In genomic region chr12:122020795-122021192, GRCh38 we compare ENCODE assay signal across 9 cellular contexts. TPM values are rescaled to one million over a fixed set of nuclear protein-coding genes. Genes with fewer than 3 reads are reported as not detected.
DNase-seq lines count a peak whose midpoint lies in the region; ATAC-seq and TF ChIP-seq lines count a peak whose summit lies in the region.
"Had no signal": no experiment of that assay in that cellular context is flagged by ENCODE, and none has a peak within 500 bp of the region (broad histone marks: within the 10 kb centered on the region; RNA-seq: fewer than 3 reads in every experiment).

No MANE protein-coding gene starts in this region.

- peak overlapping the region; percentile 63 to 79 for H3K27ac ChIP-seq in thoracic aorta

- H3K27me3 ChIP-seq in kidney epithelial cell (ENCODE audit: control insufficient read depth, insufficient read depth, low read length) (no peaks in the 10 kb centered on the region), thoracic aorta (replicated peaks; ENCODE audit: insufficient read depth) (no peaks in the 10 kb centered on the region)

- H3K4me3 ChIP-seq in kidney epithelial cell (ENCODE audit: low read depth, low read length) = peak overlapping the region; percentile 65
- peak overlapping the region; percentile 78 for H3K4me3 ChIP-seq in thoracic aorta

- peaks cover 5% of the 10 kb centered on the region for H3K9me3 ChIP-seq in thoracic aorta

- peaks cover 9% of the 10 kb centered on the region for H3K4me1 Mint-ChIP-seq in activated naive CD4-positive, alpha-beta T cell treated with anti-CD3 and anti-CD28 coated beads, Interleukin-2, amount 50 U/mL, for 24 hours
- peaks cover 10% of the 10 kb centered on the region for H3K4me1 Mint-ChIP-seq in activated naive CD8-positive, alpha-beta T cell treated with anti-CD3 and anti-CD28 coated beads, Interleukin-2, amount 10 ng/mL, durations not matched to agents 7 days and 5 days

- peaks cover 1% of the 10 kb centered on the region for H3K36me3 Mint-ChIP-seq in activated naive CD4-positive, alpha-beta T cell treated with anti-CD3 and anti-CD28 coated beads, Interleukin-2, amount 50 U/mL, for 24 hours
- peaks cover 3% of the 10 kb centered on the region for H3K36me3 Mint-ChIP-seq in activated naive CD8-positive, alpha-beta T cell treated with anti-CD3 and anti-CD28 coated beads, Interleukin-2, amount 10 ng/mL, durations not matched to agents 7 days and 5 days

- H3K27ac Mint-ChIP-seq in activated naive CD4-positive, alpha-beta T cell treated with anti-CD3 and anti-CD28 coated beads, Interleukin-2, amount 50 U/mL, for 24 hours = no peak overlapping the region
- no peak overlapping the region for H3K27ac Mint-ChIP-seq in activated naive CD8-positive, alpha-beta T cell treated with anti-CD3 and anti-CD28 coated beads, Interleukin-2, amount 10 ng/mL, durations not matched to agents 7 days and 5 days

- TF ChIP-seq CTCF in kidney epithelial cell (IDR thresholded peaks at IDR 0.05; ENCODE audit: insufficient read depth, low read length, poor library complexity, severe bottlenecking) (no peak), thoracic aorta (IDR thresholded peaks at IDR 0.05) (no peak)

- DNase-seq in activated naive CD4-positive, alpha-beta T cell treated with anti-CD3 and anti-CD28 coated beads, Interleukin-2, amount 50 U/mL, for 16 hours = no peak
- no peak for DNase-seq in activated naive CD8-positive, alpha-beta T cell treated with anti-CD3 and anti-CD28 coated beads, Interleukin-2, amount 10 ng/mL, durations not matched to agents 7 days and 5 days
- no peak for DNase-seq in kidney epithelial cell (ENCODE audit: low read depth)
- DNase-seq in thoracic aorta (ENCODE audit: low spot score) = no peak
- DNase-seq in occipital lobe (lab: John Stamatoyannopoulos, UW) = no peak
- no peak for DNase-seq in NCI-H187 treated with DMSO at 0.1 percent for 48 hours (lab: John Stamatoyannopoulos, UW)
- DNase-seq: NCI-H446 had no signal

- no peaks in the 10 kb centered on the region for H3K36me3 ChIP-seq in kidney epithelial cell (ENCODE audit: control insufficient read depth, insufficient read depth, low read length)
- H3K36me3 ChIP-seq in thoracic aorta = no peaks in the 10 kb centered on the region

- POLR2A ChIA-PET in activated naive CD8-positive, alpha-beta T cell treated with anti-CD3 and anti-CD28 coated beads, Interleukin-2, amount 10 ng/mL, durations not matched to agents 7 days and 5 days (lab: Charles Lee) = interaction anchor here (0.9 to 1.1 kb wide), 3 partner anchors 11 to 29 kb away, joined by 3 to 6 read pairs (median 3); no protein-coding TSS in a partner anchor

- peaks cover 7% of the 10 kb centered on the region for H3K27me3 Mint-ChIP-seq in activated naive CD4-positive, alpha-beta T cell treated with anti-CD3 and anti-CD28 coated beads, Interleukin-2, amount 50 U/mL, for 24 hours
- H3K27me3 Mint-ChIP-seq in activated naive CD8-positive, alpha-beta T cell treated with anti-CD3 and anti-CD28 coated beads, Interleukin-2, amount 10 ng/mL, durations not matched to agents 7 days and 5 days = peaks cover 25% of the 10 kb centered on the region

- H3K9me3 Mint-ChIP-seq in activated naive CD4-positive, alpha-beta T cell treated with anti-CD3 and anti-CD28 coated beads, Interleukin-2, amount 50 U/mL, for 24 hours = no peaks in the 10 kb centered on the region
- peaks cover 1% of the 10 kb centered on the region for H3K9me3 Mint-ChIP-seq in activated naive CD8-positive, alpha-beta T cell treated with anti-CD3 and anti-CD28 coated beads, Interleukin-2, amount 10 ng/mL, durations not matched to agents 7 days and 5 days

- no peak for ATAC-seq in activated naive CD8-positive, alpha-beta T cell treated with anti-CD3 and anti-CD28 coated beads, Interleukin-2, amount 10 ng/mL, durations not matched to agents 7 days and 5 days (ENCODE audit: low read depth)
- ATAC-seq in thoracic aorta (ENCODE audit: insufficient number of reproducible peaks, low FRiP score, low read depth) (no peak), GM21737 (IDR thresholded peaks at IDR 0.05; ENCODE audit: unreplicated experiment) (no peak)

- peaks cover 11 to 20% of the 10 kb centered on the region in 2 donors for H3K4me1 ChIP-seq in thoracic aorta (ENCODE audit: control insufficient read depth in 1 of 2, low read depth in 2 of 2)

- H3K4me3 Mint-ChIP-seq in activated naive CD4-positive, alpha-beta T cell treated with anti-CD3 and anti-CD28 coated beads, Interleukin-2, amount 50 U/mL, for 24 hours = peak overlapping the region; percentile 88
- H3K4me3 Mint-ChIP-seq in activated naive CD8-positive, alpha-beta T cell treated with anti-CD3 and anti-CD28 coated beads, Interleukin-2, amount 10 ng/mL, durations not matched to agents 7 days and 5 days = peak overlapping the region; percentile 86

RNA-seq across cellular contexts. Expression of gene BCL7A, which starts 0.9 kb away (rescaled TPM):
- total RNA-seq in activated naive CD8-positive, alpha-beta T cell treated with anti-CD3 and anti-CD28 coated beads, Interleukin-2, amount 10 ng/mL, durations not matched to agents 7 days and 5 days = 1 to 10 TPM; 6.3 to 7.3 TPM
- total RNA-seq in kidney epithelial cell (20.5 and 23.8 TPM in 2 replicates), thoracic aorta (10 to 100 TPM in 1 of 2 donors, 1 to 10 TPM in 1; 9.6 to 12.9 TPM), occipital lobe (103 TPM)

RNA-seq across cellular contexts. Expression of gene MLXIP, which starts 57.8 kb away (rescaled TPM):
- total RNA-seq in activated naive CD8-positive, alpha-beta T cell treated with anti-CD3 and anti-CD28 coated beads, Interleukin-2, amount 10 ng/mL, durations not matched to agents 7 days and 5 days = 10 to 100 TPM; 61.0 to 61.7 TPM
- total RNA-seq in kidney epithelial cell (34.2 and 35.7 TPM in 2 replicates), thoracic aorta (10 to 100 TPM; 35.5 to 50.3 TPM), occipital lobe (7.6 TPM)
